ENCODE assay signal across 22 cellular contexts in genomic region chr4:18641334-18641733, GRCh38.
"Had no signal": no experiment of that assay in that cellular context is flagged by ENCODE, and none has a peak within 500 bp of the region (broad histone marks: within the 10 kb centered on the region; RNA-seq: fewer than 3 reads in every experiment).

No MANE protein-coding gene starts in this region.

- DNase-seq: stimulated activated CD4-positive, alpha-beta T cell treated with anti-CD3 and anti-CD28 coated beads, Interleukin-2, amount 100 ng/mL, for 48 hours; stimulated activated CD4-positive, alpha-beta T cell treated with anti-CD3 and anti-CD28 coated beads, Interleukin-4, amount 100 ng/mL, for 1 hour; stimulated activated CD4-positive, alpha-beta T cell treated with anti-CD3 and anti-CD28 coated beads, Interleukin-4, amount 100 ng/mL, for 24 hours; stimulated activated CD4-positive, alpha-beta T cell treated with anti-CD3 and anti-CD28 coated beads, Interleukin-4, amount 100 ng/mL, for 4 hours; stimulated activated CD8-positive, alpha-beta memory T cell treated with anti-CD3 and anti-CD28 coated beads, Interleukin-4, amount 100 ng/mL, for 48 hours; stimulated activated naive B cell treated with anti-CD40 and anti-IgM and Interleukin-4, amounts not matched to agents 10 μg/mL and 1 μg/mL and 100 μg/mL, for 72 hours; stimulated activated naive CD4-positive, alpha-beta T cell; stimulated activated naive CD4-positive, alpha-beta T cell treated with Interleukin-2 at 50 U/mL for 16 hours; stimulated activated naive CD8-positive, alpha-beta T cell treated with anti-CD3 and anti-CD28 coated beads, Interleukin-15, amount 100 ng/mL, for 72 hours; stimulated activated naive CD8-positive, alpha-beta T cell treated with anti-CD3 and anti-CD28 coated beads, Interleukin-15, Interleukin-2, amounts not matched to agents 100 U/mL and 50 U/mL, for 24 hours; stomach; substantia nigra; testis; thyroid gland; tibial artery; transverse colon; trophoblast cell; upper lobe of left lung; upper lobe of right lung; uterus had no signal

- ATAC-seq: stimulated activated effector memory CD8-positive, alpha-beta T cell treated with anti-CD3 and anti-CD28 coated beads, Interleukin-12 subunit alpha, Interleukin-12 subunit beta, amount 100 ng/mL, for 72 hours; stimulated activated memory B cell treated with anti-CD40 and anti-IgM and Interleukin-4, amounts not matched to agents 10 μg/mL and 1 μg/mL and 100 μg/mL, for 72 hours; stimulated activated naive B cell treated with anti-CD40 and anti-IgM and Interleukin-4, amounts not matched to agents 10 μg/mL and 1 μg/mL and 100 μg/mL, for 72 hours; stimulated activated naive CD8-positive, alpha-beta T cell treated with anti-CD3 and anti-CD28 coated beads, Interleukin-15, amount 100 ng/mL, for 72 hours; stimulated activated naive CD8-positive, alpha-beta T cell treated with anti-CD3 and anti-CD28 coated beads, Interleukin-15, Interleukin-2, amounts not matched to agents 100 U/mL and 50 U/mL, for 24 hours; upper lobe of right lung had no signal
